Comparison of ENCODE assay signal across 19 cellular contexts in genomic region chr4:11069581-11069980, GRCh38.
"Had no signal": no experiment of that assay in that cellular context is flagged by ENCODE, and none has a peak within 500 bp of the region (broad histone marks: within the 10 kb centered on the region; RNA-seq: fewer than 3 reads in every experiment).

No MANE protein-coding gene starts in this region.

- H3K36me3 ChIP-seq: esophagus muscularis mucosa, gastrocnemius medialis, left lung, lower lobe of right lung, prostate gland, right lobe of liver, tibial nerve, upper lobe of right lung, vagina had no signal

- H3K4me1 ChIP-seq: esophagus muscularis mucosa, gastrocnemius medialis, left lung, lower lobe of right lung, parathyroid adenoma, prostate gland, right lobe of liver, upper lobe of right lung, vagina had no signal

- DNase-seq: effector memory CD4-positive, alpha-beta T cell; gastrocnemius medialis; immature natural killer cell; left lung; lower lobe of right lung; midbrain; right lobe of liver; stimulated activated CD4-positive, alpha-beta T cell treated with anti-CD3 and anti-CD28 coated beads, Interleukin-4, amount 100 ng/mL, for 1 hour; stimulated activated naive B cell treated with anti-CD40 and anti-IgM and Interleukin-4, amounts not matched to agents 10 μg/mL and 1 μg/mL and 100 μg/mL, for 72 hours; stimulated activated naive CD8-positive, alpha-beta T cell treated with anti-CD3 and anti-CD28 coated beads, Interleukin-15, amount 100 ng/mL, for 72 hours; testis; upper lobe of right lung had no signal

- H3K79me2 ChIP-seq: parathyroid adenoma had no signal

- H3K9ac ChIP-seq: parathyroid adenoma had no signal

- H3K9me3 ChIP-seq: esophagus muscularis mucosa, gastrocnemius medialis, left lung, lower lobe of right lung, prostate gland, right lobe of liver, testis, tibial nerve, upper lobe of right lung, vagina had no signal

- H3K27me3 ChIP-seq: gastrocnemius medialis, left lung, right lobe of liver, testis, tibial nerve, upper lobe of right lung, vagina had no signal

- H3K4me3 ChIP-seq: esophagus muscularis mucosa, gastrocnemius medialis, left lung, lower lobe of right lung, prostate gland, right lobe of liver, testis, tibial nerve, upper lobe of right lung, vagina had no signal

- FAIRE-seq: keratinocyte had no signal

- H3K27ac ChIP-seq: epithelial cell of prostate, esophagus muscularis mucosa, gastrocnemius medialis, left lung, lower lobe of right lung, parathyroid adenoma, prostate gland, right lobe of liver, testis, tibial nerve, upper lobe of right lung, vagina had no signal
